In genomic region chr1:39563669-39564068, GRCh38 we compare ENCODE assay signal across 2 cellular contexts.
A peak's percentile ranks its signal among the peaks of the same experiment; 100 is the strongest.
TF ChIP-seq lines count a peak whose summit lies in the region.

No MANE protein-coding gene starts in this region.

TF ChIP-seq in HEK293, 187 proteins besides CTCF, POLR2A, EP300 and RAD21:
- TF ChIP-seq TSHZ1 (tag by site-specific recombination; IDR thresholded peaks at IDR 0.05; ENCODE audit: borderline replicate concordance) (peak; percentile 64; the same call in 1 of the 2 replicates), ZNF140 (tag by site-specific recombination; IDR thresholded peaks at IDR 0.05) (no peak)

TF ChIP-seq in H1, 55 proteins besides CTCF, POLR2A, EP300 and RAD21:
- TF ChIP-seq TAF7 (optimal IDR thresholded peaks at IDR 0.05; ENCODE audit: borderline replicate concordance, low read depth, low read length) (no peak), GABPA (IDR thresholded peaks at IDR 0.05; ENCODE audit: borderline replicate concordance, insufficient read depth, low read length) (no peak), NANOG (IDR thresholded peaks at IDR 0.05; ENCODE audit: insufficient read depth, low read depth, low read length, poor library complexity, severe bottlenecking) (no peak), EGR1 (IDR thresholded peaks at IDR 0.05; ENCODE audit: borderline replicate concordance, low read depth, low read length) (no peak)
